In genomic region chr15:76837474-76837873, GRCh38 we compare ENCODE assay signal across 16 cellular contexts.
"Had no signal": no experiment of that assay in that cellular context is flagged by ENCODE, and none has a peak within 500 bp of the region (broad histone marks: within the 10 kb centered on the region; RNA-seq: fewer than 3 reads in every experiment).

No MANE protein-coding gene starts in this region.

- DNase-seq: colonic mucosa; dermis blood vessel endothelial cell; foreskin keratinocyte; head of caudate nucleus; left colon; mesendoderm; naive thymus-derived CD4-positive, alpha-beta T cell; psoas muscle; retina; right lobe of liver; stimulated activated CD4-positive, alpha-beta T cell treated with anti-CD3 and anti-CD28 coated beads, Interleukin-2, amount 100 ng/mL, for 24 hours; stimulated activated CD4-positive, alpha-beta T cell treated with anti-CD3 and anti-CD28 coated beads, Interleukin-4, amount 100 ng/mL, for 4 hours; stimulated activated naive CD4-positive, alpha-beta T cell; stomach; substantia nigra; trophoblast cell had no signal

- ATAC-seq: foreskin keratinocyte; left colon; naive thymus-derived CD4-positive, alpha-beta T cell; right lobe of liver had no signal
